Comparison of ENCODE assay signal across 15 cellular contexts in the genomic region with DNA sequence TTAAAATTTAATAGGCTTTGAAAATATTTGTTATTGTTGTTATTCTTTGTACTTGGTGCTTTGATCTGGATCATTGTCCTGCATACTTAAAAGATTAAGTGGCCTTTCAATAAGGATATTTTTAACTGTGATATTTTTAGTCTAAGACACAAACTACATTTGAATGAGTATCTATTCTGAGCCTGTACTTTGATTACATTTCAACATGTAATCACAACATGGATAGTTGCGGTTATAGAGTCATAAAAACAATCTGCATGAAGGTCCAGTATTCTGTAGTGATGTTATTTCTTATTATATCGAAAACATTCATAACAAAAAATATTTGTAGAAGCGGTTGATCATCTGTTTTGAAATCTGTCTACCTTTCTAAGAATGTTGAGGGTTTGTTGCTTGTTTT. TPM values are rescaled to one million over a fixed set of nuclear protein-coding genes. Genes with fewer than 3 reads are reported as not detected.
A peak's percentile ranks its signal among the peaks of the same experiment; 100 is the strongest.
DNase-seq lines count a peak whose midpoint lies in the region; ATAC-seq and TF ChIP-seq lines count a peak whose summit lies in the region.
"Had no signal": no experiment of that assay in that cellular context is flagged by ENCODE, and none has a peak within 500 bp of the region (broad histone marks: within the 10 kb centered on the region; RNA-seq: fewer than 3 reads in every experiment).

No MANE protein-coding gene starts in this region.

- intact Hi-C loops in heart left ventricle (cut with DNase I) = no loop called here
- intact Hi-C loops in psoas muscle (cut with DNase I) = no loop called here
- intact Hi-C loops in lower leg skin (cut with DNase I; ENCODE audit: low total_unique reads) = no loop called here

- no peak overlapping the region for H3K4me3 Mint-ChIP-seq in chondrocyte (ENCODE audit: unreplicated experiment)
- H3K4me3 Mint-ChIP-seq in stimulated activated naive CD8-positive, alpha-beta T cell treated with anti-CD3 and anti-CD28 coated beads, Interleukin-15, amount 100 ng/mL, for 72 hours = no peak overlapping the region
- H3K4me3 Mint-ChIP-seq: CD4-positive, alpha-beta T cell; GM23338 had no signal

- H3K4me1 ChIP-seq in heart left ventricle (peaks cover 5 to 92% (median 73%) of the 10 kb centered on the region in 12 donors), psoas muscle (peaks cover 83% of the 10 kb centered on the region)

- no peaks in the 10 kb centered on the region for H3K9me3 Mint-ChIP-seq in chondrocyte (ENCODE audit: low read depth)
- no peaks in the 10 kb centered on the region for H3K9me3 Mint-ChIP-seq in stimulated activated naive CD8-positive, alpha-beta T cell treated with anti-CD3 and anti-CD28 coated beads, Interleukin-15, amount 100 ng/mL, for 72 hours
- H3K9me3 Mint-ChIP-seq: CD4-positive, alpha-beta T cell; GM23338 had no signal

- peaks cover 37% of the 10 kb centered on the region for H3K4me1 Mint-ChIP-seq in chondrocyte (ENCODE audit: low read depth)
- peaks cover 11% of the 10 kb centered on the region for H3K4me1 Mint-ChIP-seq in stimulated activated naive CD8-positive, alpha-beta T cell treated with anti-CD3 and anti-CD28 coated beads, Interleukin-15, amount 100 ng/mL, for 72 hours

- ATAC-seq in heart left ventricle (peak; percentile 52 to 74 (median 62)), psoas muscle (peak; percentile 89 to 92 (median 90))
- no peak for ATAC-seq in stimulated activated naive CD8-positive, alpha-beta T cell treated with anti-CD3 and anti-CD28 coated beads, Interleukin-15, amount 100 ng/mL, for 72 hours
- ATAC-seq: GM23338 had no signal

- WGBS in heart left ventricle, 4 donors = 22 to 32% (median 26%) methylated on average over 3 of the region's 3 CpGs
- 14 to 33% (median 16%) methylated on average over 3 of the region's 3 CpGs for WGBS in psoas muscle, 3 donors
- WGBS in lower leg skin, 2 donors = 78 to 85% methylated on average over 3 of the region's 3 CpGs

- H3K36me3 Mint-ChIP-seq in chondrocyte (ENCODE audit: low read depth) = no peaks in the 10 kb centered on the region

- no peak for TF ChIP-seq CTCF in chondrocyte (IDR thresholded peaks at IDR 0.05)
- no peak for TF ChIP-seq CTCF in heart left ventricle (IDR thresholded peaks at IDR 0.05)
- TF ChIP-seq CTCF in psoas muscle (IDR thresholded peaks at IDR 0.05) = no peak
- no peak for TF ChIP-seq CTCF in lower leg skin (IDR thresholded peaks at IDR 0.05)

- H3K27me3 Mint-ChIP-seq in chondrocyte (ENCODE audit: low read depth) = no peaks in the 10 kb centered on the region
- H3K27me3 Mint-ChIP-seq in stimulated activated naive CD8-positive, alpha-beta T cell treated with anti-CD3 and anti-CD28 coated beads, Interleukin-15, amount 100 ng/mL, for 72 hours = no peaks in the 10 kb centered on the region
- H3K27me3 Mint-ChIP-seq: CD4-positive, alpha-beta T cell had no signal

- peak; percentile 25 for DNase-seq in GM04503 (ENCODE audit: low read depth)
- DNase-seq in chondrocyte (ENCODE audit: low spot score) = no peak
- DNase-seq in heart left ventricle = no peak
- DNase-seq in psoas muscle = no peak
- DNase-seq in lower leg skin (ENCODE audit: low spot score in 2 of 2) = no peak
- no peak for DNase-seq in activated CD4-positive, CD25-positive, alpha-beta regulatory T cell (lab: John Stamatoyannopoulos, UW)
- DNase-seq in DMS53 (lab: John Stamatoyannopoulos, UW) = no peak
- DNase-seq in stimulated activated naive CD8-positive, alpha-beta T cell treated with anti-CD3 and anti-CD28 coated beads, Interleukin-15, amount 100 ng/mL, for 72 hours = no peak
- DNase-seq: CD4-positive, alpha-beta T cell; NCI-H1048; NCI-H1436 treated with DMSO at 0.1 percent for 48 hours; NCI-H2029 treated with DMSO at 0.1 percent for 48 hours; NCI-H82 had no signal

- peak overlapping the region in 4 of 12 donors; percentile 0 to 9 (median 2) for H3K4me3 ChIP-seq in heart left ventricle
- H3K4me3 ChIP-seq in psoas muscle = peak overlapping the region; percentile 13
- H3K4me3 ChIP-seq in lower leg skin (ENCODE audit: low read depth, poor library complexity, severe bottlenecking) = no peak overlapping the region
- H3K4me3 ChIP-seq: GM23338, SK-N-MC had no signal

- H3K27me3 ChIP-seq in heart left ventricle = no peaks in the 10 kb centered on the region
- H3K27me3 ChIP-seq in psoas muscle (ENCODE audit: insufficient read depth in 3 of 3, low read length in 2 of 3) = no peaks in the 10 kb centered on the region

- H3K27ac Mint-ChIP-seq in chondrocyte (ENCODE audit: unreplicated experiment) = peak overlapping the region; percentile 54
- no peak overlapping the region for H3K27ac Mint-ChIP-seq in stimulated activated naive CD8-positive, alpha-beta T cell treated with anti-CD3 and anti-CD28 coated beads, Interleukin-15, amount 100 ng/mL, for 72 hours
- H3K27ac Mint-ChIP-seq: CD4-positive, alpha-beta T cell; GM23338 had no signal

- TF ChIP-seq POLR2A in heart left ventricle (IDR thresholded peaks at IDR 0.05) (no peak), lower leg skin (IDR thresholded peaks at IDR 0.05) (no peak)

- H3K27ac ChIP-seq in heart left ventricle = peak overlapping the region; percentile 7 to 82 (median 64)
- H3K27ac ChIP-seq in psoas muscle = peak overlapping the region; percentile 78
- H3K27ac ChIP-seq: SK-N-MC had no signal

- H3K9me3 ChIP-seq in heart left ventricle (no peaks in the 10 kb centered on the region), psoas muscle (no peaks in the 10 kb centered on the region)

- H3K36me3 ChIP-seq in heart left ventricle (peaks cover 0 to 4% (median 0%) of the 10 kb centered on the region in 9 donors), psoas muscle (ENCODE audit: insufficient read depth in 1 of 2, low read depth in 1 of 2) (no peaks in the 10 kb centered on the region)

RNA-seq across cellular contexts. Expression of gene HIPK3, which starts 58.6 kb away (rescaled TPM):
- total RNA-seq in chondrocyte = 77.6 to 83.0 TPM (median 80.1 TPM) in 3 replicates
- total RNA-seq in heart left ventricle = 100 to 1,000 TPM; 207 to 298 (median 257) TPM
- polyA plus RNA-seq in heart left ventricle = 10 to 100 TPM; 26.3 to 36.4 TPM
- 100 to 1,000 TPM; 119 to 155 (median 134) TPM for total RNA-seq in psoas muscle
- 10 to 100 TPM in 2 of 3 donors, 1 to 10 TPM in 1; 7.8 to 64.2 (median 25.5) TPM for polyA plus RNA-seq in psoas muscle
- total RNA-seq in lower leg skin = 100 to 1,000 TPM in 3 of 4 donors, 10 to 100 TPM in 1; 89.1 to 118 (median 107) TPM
